In the genomic region with DNA sequence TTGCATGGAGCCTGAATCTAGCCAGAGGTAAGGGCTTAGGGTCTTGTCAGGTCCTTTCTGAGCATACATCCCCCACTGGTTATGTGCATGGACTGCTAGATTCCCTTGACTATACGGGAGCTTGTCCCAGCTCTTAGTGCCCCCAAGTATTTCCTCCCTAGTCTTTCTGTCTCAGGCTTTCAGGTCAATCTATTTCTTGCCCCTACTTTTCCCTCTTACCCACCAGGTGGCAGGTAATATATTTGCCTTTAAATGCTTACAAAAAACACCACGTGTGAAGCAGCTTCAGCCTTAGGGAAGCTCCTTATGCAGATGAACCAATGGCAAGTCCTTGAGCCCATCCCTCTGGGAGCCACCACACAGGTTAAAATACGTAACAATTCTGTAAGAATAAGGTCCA, we compare ENCODE assay signal across 22 cellular contexts.
DNase-seq lines count a peak whose midpoint lies in the region; ATAC-seq, FAIRE-seq and TF ChIP-seq lines count a peak whose summit lies in the region.
"Had no signal": no experiment of that assay in that cellular context is flagged by ENCODE, and none has a peak within 500 bp of the region (broad histone marks: within the 10 kb centered on the region; RNA-seq: fewer than 3 reads in every experiment).

No MANE protein-coding gene starts in this region.

- H3K9me3 Mint-ChIP-seq in neural progenitor cell: no peaks in the 10 kb centered on the region

- H2BK12ac ChIP-seq in H1 (ENCODE audit: low read depth, low read length): peak overlapping the region; percentile 41; the same call in 1 of the 2 replicates

- ATAC-seq in body of pancreas: no peak

- no peaks in the 10 kb centered on the region for H3F3A ChIP-seq in neural progenitor cell (ENCODE audit: low read depth)

- no peaks in the 10 kb centered on the region for H3K36me3 Mint-ChIP-seq in neural progenitor cell
- H3K36me3 Mint-ChIP-seq: CD8-positive, alpha-beta memory T cell had no signal

- no peaks in the 10 kb centered on the region for H3K4me1 Mint-ChIP-seq in neural progenitor cell

- no peak overlapping the region; the same call in 1 of the 2 replicates for H2BK15ac ChIP-seq in H1 (ENCODE audit: low read length)

- H2BK20ac ChIP-seq in H1 (ENCODE audit: low read length): no peak overlapping the region

- H3K4me1 ChIP-seq in HUES48 (ENCODE audit: control insufficient read depth, insufficient read depth, low read length) (peaks cover 39% of the 10 kb centered on the region), H1 (replicated peaks in 1 of 4; ENCODE audit: control insufficient read depth in 3 of 4, insufficient read depth in 4 of 4, low read length in 3 of 4) (peaks cover 0 to 13% (median 5%) of the 10 kb centered on the region in 4 experiments; a peak in 4 of 7 replicates), iPS-15b (ENCODE audit: control insufficient read depth, insufficient read depth, low read length) (peaks cover 31% of the 10 kb centered on the region), neural progenitor cell (peaks cover 21% of the 10 kb centered on the region), body of pancreas (no peaks in the 10 kb centered on the region)
- H3K4me1 ChIP-seq: BLaER1 treated with 17β-estradiol and CSF1 and Interleukin-3, amounts not matched to agents 10 nM and 100 nM had no signal

- H4K5ac ChIP-seq in H1 (ENCODE audit: insufficient read length, low read depth, low read length): peak overlapping the region; percentile 18

- no peak overlapping the region for H2BK5ac ChIP-seq in H1 (ENCODE audit: low read depth, low read length)

- H4K8ac ChIP-seq in H1 (ENCODE audit: extremely low read depth, insufficient read depth, low read length): no peak overlapping the region

- H3K27me3 Mint-ChIP-seq in neural progenitor cell (ENCODE audit: insufficient read depth, low read depth): no peaks in the 10 kb centered on the region
- H3K27me3 Mint-ChIP-seq: CD8-positive, alpha-beta memory T cell had no signal

- TF ChIP-seq CTCF in H1 (IDR thresholded peaks at IDR 0.05; ENCODE audit: control extremely low read depth in 1 of 3, insufficient read depth in 1 of 3, low read depth in 1 of 3, low read length in 3 of 3) (peak in 1 of 3 experiments; percentile 10; a peak in 1 of 4 replicates), neural progenitor cell (IDR thresholded peaks at IDR 0.05) (no peak), body of pancreas (IDR thresholded peaks at IDR 0.05) (no peak)

- H3K4me2 ChIP-seq in H1 (ENCODE audit: insufficient read depth in 1 of 2, low read depth in 2 of 2, low read length in 2 of 2): peak overlapping the region; percentile 53 to 67
- H3K4me2 ChIP-seq in neural progenitor cell: peak overlapping the region; percentile 11
- H3K4me2 ChIP-seq: BLaER1 treated with 17β-estradiol and CSF1 and Interleukin-3, amounts not matched to agents 10 nM and 100 nM; KMS-11 had no signal

- H3K4me3 ChIP-seq in HUES48 (ENCODE audit: low read depth, low read length) (peak overlapping the region; percentile 15; the same call in 1 of the 2 replicates), H1 (ENCODE audit: extremely low read depth in 1 of 4, insufficient read depth in 2 of 4, low read depth in 3 of 4, low read length in 4 of 4) (peak overlapping the region in 1 of 4 experiments; percentile 27; a peak in 2 of 8 replicates), iPS-15b (ENCODE audit: low read depth, low read length) (peak overlapping the region; percentile 1), neural progenitor cell (no peak overlapping the region), body of pancreas (no peak overlapping the region)
- H3K4me3 ChIP-seq: BLaER1 treated with 17β-estradiol and CSF1 and Interleukin-3, amounts not matched to agents 10 nM and 100 nM; GM23248 had no signal

- no peak overlapping the region for H2AK5ac ChIP-seq in H1 (ENCODE audit: low read depth, low read length)

- no peak overlapping the region for H2BK120ac ChIP-seq in H1 (replicated peaks; ENCODE audit: low read depth, low read length)

- TF ChIP-seq POLR2A in H1 (IDR thresholded peaks at IDR 0.05; ENCODE audit: control extremely low read depth in 1 of 2, low read depth in 2 of 2, low read length in 2 of 2) (no peak), body of pancreas (IDR thresholded peaks at IDR 0.05) (no peak)

- H3K27ac ChIP-seq in HUES48 (ENCODE audit: low read depth, low read length): peak overlapping the region; percentile 74
- 0 out of 2 replicates have a peak overlapping the region, but pooled peaks have one; percentile 48 for H3K27ac ChIP-seq in H1 (ENCODE audit: low read depth, low read length)
- no peak overlapping the region for H3K27ac ChIP-seq in neural progenitor cell
- no peak overlapping the region for H3K27ac ChIP-seq in body of pancreas
- H3K27ac ChIP-seq: BLaER1 treated with 17β-estradiol and CSF1 and Interleukin-3, amounts not matched to agents 10 nM and 100 nM; GM23248; KMS-11 had no signal

- no peaks in the 10 kb centered on the region for H3K27me3 ChIP-seq in HUES48 (ENCODE audit: control insufficient read depth, insufficient read depth, low read length)
- no peaks in the 10 kb centered on the region for H3K27me3 ChIP-seq in H1 (replicated peaks in 1 of 4; ENCODE audit: control insufficient read depth in 3 of 4, extremely low read depth in 1 of 4, insufficient read depth in 3 of 4, low read length in 3 of 4)
- H3K27me3 ChIP-seq in iPS-15b (ENCODE audit: control insufficient read depth, insufficient read depth, low read length): no peaks in the 10 kb centered on the region
- no peaks in the 10 kb centered on the region for H3K27me3 ChIP-seq in neural progenitor cell
- no peaks in the 10 kb centered on the region for H3K27me3 ChIP-seq in body of pancreas
- H3K27me3 ChIP-seq: BLaER1 treated with 17β-estradiol and CSF1 and Interleukin-3, amounts not matched to agents 10 nM and 100 nM had no signal

- TF ChIP-seq EP300 in H1 (IDR thresholded peaks at IDR 0.05; ENCODE audit: borderline replicate concordance in 1 of 2, low read depth in 2 of 2, low read length in 2 of 2): no peak

- peak; percentile 92 for FAIRE-seq in H1 (lab: Jason Lieb, UNC)
- FAIRE-seq: GM12891, GM19239 had no signal

- no peak overlapping the region for H3K23ac ChIP-seq in H1 (ENCODE audit: insufficient read length)

- peak overlapping the region; percentile 95; the same call in 1 of the 2 replicates for H2AFZ ChIP-seq in H1 (ENCODE audit: low read length)
- H2AFZ ChIP-seq in neural progenitor cell (replicated peaks): peak overlapping the region; percentile 91
- H2AFZ ChIP-seq: GM23248 had no signal

- DNase-seq in H1 (ENCODE audit: low read depth in 1 of 2, low spot score in 2 of 2): peak; percentile 13 to 45
- DNase-seq in neural progenitor cell (ENCODE audit: low spot score): peak; percentile 5
- no peak for DNase-seq in body of pancreas
- no peak for DNase-seq in stimulated activated CD4-positive, alpha-beta T cell treated with anti-CD3 and anti-CD28 coated beads, Interleukin-4, amount 100 ng/mL, for 1 hour
- DNase-seq in activated CD4-positive, CD25-positive, alpha-beta regulatory T cell treated with anti-CD3 and anti-CD28 coated beads, Interleukin-2, amount 50 U/mL, for 72 hours: no peak
- DNase-seq: CD8-positive, alpha-beta memory T cell; DMS53; EL; GM23248; NCI-H1417; NCI-H187; NCI-H2107; NCI-H510A treated with DMSO at 0.1 percent for 48 hours; NCI-H82; RPMI8226; SIG-M5 had no signal

- H3K9me3 ChIP-seq in HUES48 (ENCODE audit: control insufficient read depth, insufficient read depth, low read length) (no peaks in the 10 kb centered on the region), H1 (ENCODE audit: insufficient read depth in 2 of 2, low read depth in 1 of 2, low read length in 1 of 2) (no peaks in the 10 kb centered on the region), iPS-15b (ENCODE audit: control insufficient read depth, insufficient read depth, low read length) (no peaks in the 10 kb centered on the region), neural progenitor cell (ENCODE audit: low read depth) (no peaks in the 10 kb centered on the region), body of pancreas (no peaks in the 10 kb centered on the region)
- H3K9me3 ChIP-seq: BLaER1 treated with 17β-estradiol and CSF1 and Interleukin-3, amounts not matched to agents 10 nM and 100 nM had no signal

- H3K4me3 Mint-ChIP-seq in neural progenitor cell: no peak overlapping the region

- no peaks in the 10 kb centered on the region for H3K36me3 ChIP-seq in HUES48 (ENCODE audit: control insufficient read depth, insufficient read depth, low read length)
- no peaks in the 10 kb centered on the region for H3K36me3 ChIP-seq in H1 (ENCODE audit: control insufficient read depth in 2 of 4, insufficient read depth in 4 of 4, low read length in 3 of 4)
- no peaks in the 10 kb centered on the region for H3K36me3 ChIP-seq in iPS-15b (ENCODE audit: control insufficient read depth, insufficient read depth, low read length)
- no peaks in the 10 kb centered on the region for H3K36me3 ChIP-seq in neural progenitor cell
- no peaks in the 10 kb centered on the region for H3K36me3 ChIP-seq in body of pancreas (replicated peaks in 1 of 2; ENCODE audit: insufficient read depth in 1 of 2, low read depth in 2 of 2)
- H3K36me3 ChIP-seq: BLaER1 treated with 17β-estradiol and CSF1 and Interleukin-3, amounts not matched to agents 10 nM and 100 nM had no signal

- H3K27ac Mint-ChIP-seq in neural progenitor cell: no peak overlapping the region
- H3K27ac Mint-ChIP-seq: CD8-positive, alpha-beta memory T cell had no signal

- intact Hi-C loops in body of pancreas (cut with DNase I): no loop called here

- H3K9ac ChIP-seq in HUES48 (ENCODE audit: low read depth, low read length): 0 out of 2 replicates have a peak overlapping the region, but pooled peaks have one; percentile 27
- H3K9ac ChIP-seq in H1 (replicated peaks in 1 of 4; ENCODE audit: extremely low read depth in 1 of 4, low read depth in 3 of 4, low read length in 3 of 4): no peak overlapping the region
- H3K9ac ChIP-seq in iPS-15b (ENCODE audit: low read depth, low read length): peak overlapping the region; percentile 61
- no peak overlapping the region for H3K9ac ChIP-seq in neural progenitor cell
- H3K9ac ChIP-seq: BLaER1 treated with 17β-estradiol and CSF1 and Interleukin-3, amounts not matched to agents 10 nM and 100 nM; GM23248; KMS-11 had no signal

- H3K79me1 ChIP-seq in H1 (ENCODE audit: low read depth, low read length): no peaks in the 10 kb centered on the region

- H3K4ac ChIP-seq in H1 (replicated peaks; ENCODE audit: insufficient read length, low read depth, low read length): no peak overlapping the region

- peak overlapping the region; percentile 66; the same call in 1 of the 2 replicates for H3K18ac ChIP-seq in H1 (ENCODE audit: extremely low read depth, low read length)

- peak; percentile 13 to 25; a peak in 2 of 4 replicates for TF ChIP-seq RAD21 in H1 (IDR thresholded peaks at IDR 0.05 in 1 of 2, conservative IDR thresholded peaks at IDR 0.05 in 1 of 2; ENCODE audit: low read depth in 2 of 2, low read length in 2 of 2)

- H4K91ac ChIP-seq in H1 (replicated peaks; ENCODE audit: insufficient read length, low read length): no peak overlapping the region

- no peaks in the 10 kb centered on the region for H3K23me2 ChIP-seq in H1 (ENCODE audit: low read depth, low read length)

- 27% methylated on average over 3 of the region's 3 CpGs; no CpG with 5 or more reads in 1 of the 2 experiments for WGBS in H1 (ENCODE audit: extremely low coverage in 1 of 2, insufficient coverage in 1 of 2, insufficient read length in 1 of 2, insufficient replicate concordance in 2 of 2, low coverage in 1 of 2, low lambda C conversion rate in 2 of 2, missing lambda C conversion rate in 1 of 2), 2 experiments
- 30 to 41% methylated on average over 3 of the region's 3 CpGs for WGBS in body of pancreas, 2 donors

- H3K79me2 ChIP-seq in H1 (ENCODE audit: control insufficient read depth in 1 of 2, insufficient read depth in 2 of 2, low read length in 2 of 2) (no peaks in the 10 kb centered on the region), neural progenitor cell (ENCODE audit: low read depth) (no peaks in the 10 kb centered on the region)

- POLR2A ChIA-PET in H1 (lab: Charles Lee; ENCODE audit: partially characterized antibody): no interaction called here

- H4K20me1 ChIP-seq in H1 (replicated peaks in 1 of 2; ENCODE audit: control insufficient read depth in 1 of 2, insufficient read depth in 2 of 2, low read length in 2 of 2): no peaks in the 10 kb centered on the region
- H4K20me1 ChIP-seq in neural progenitor cell (ENCODE audit: low read depth): no peaks in the 10 kb centered on the region
- H4K20me1 ChIP-seq: BLaER1 treated with 17β-estradiol and CSF1 and Interleukin-3, amounts not matched to agents 10 nM and 100 nM had no signal

- CTCF ChIA-PET in H1 (lab: Charles Lee; ENCODE audit: partially characterized antibody): interaction anchor here (1.0 kb wide), 1 partner anchor 182 kb away, joined by 3 read pairs; no protein-coding TSS in a partner anchor

- H3K14ac ChIP-seq in H1 (ENCODE audit: insufficient read length): no peak overlapping the region

- H3K56ac ChIP-seq in H1 (replicated peaks; ENCODE audit: insufficient read length, low read depth, low read length): no peak overlapping the region

Comparison
In these comparisons a context has a peak if more than half of its experiments do, and no peak if none do; other contexts are left out.
1. H3K27ac ChIP-seq: peak in HUES48 (single experiment) and H1 (single experiment); none in neural progenitor cell (single experiment) and body of pancreas (0 of 4).
2. H3K4me3 ChIP-seq: peak in HUES48 (single experiment) and iPS-15b (single experiment); none in neural progenitor cell (single experiment) and body of pancreas (0 of 2).
3. H3K9ac ChIP-seq: peak in HUES48 (single experiment) and iPS-15b (single experiment); none in H1 (0 of 4) and neural progenitor cell (single experiment).
4. DNase-seq: peak in H1 (2 of 2) and neural progenitor cell (single experiment); none in body of pancreas (0 of 4), stimulated activated CD4-positive, alpha-beta T cell treated with anti-CD3 and anti-CD28 coated beads, Interleukin-4, amount 100 ng/mL, for 1 hour (single experiment) and activated CD4-positive, CD25-positive, alpha-beta regulatory T cell treated with anti-CD3 and anti-CD28 coated beads, Interleukin-2, amount 50 U/mL, for 72 hours (single experiment).